In the genomic region with DNA sequence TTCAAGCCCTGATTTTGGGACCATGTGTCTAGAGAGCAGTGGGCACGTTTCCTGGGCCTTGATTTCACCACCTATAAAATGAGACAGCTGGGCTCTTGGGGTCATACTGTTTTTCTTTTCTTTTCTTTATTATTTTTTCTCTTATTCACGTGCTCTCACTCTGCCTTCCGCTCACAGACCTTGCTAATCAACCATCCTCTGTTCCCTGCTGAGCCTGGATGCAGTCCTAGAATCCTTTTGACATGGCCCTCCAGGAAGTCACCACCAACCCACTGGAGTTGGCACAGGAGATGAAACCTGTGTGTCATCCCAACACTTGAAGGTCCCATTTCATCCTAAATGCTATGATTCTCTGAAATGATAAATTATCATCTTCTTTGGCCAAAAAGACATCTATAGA, we compare ENCODE assay signal across 25 cellular contexts.
"Had no signal": no experiment of that assay in that cellular context is flagged by ENCODE, and none has a peak within 500 bp of the region (broad histone marks: within the 10 kb centered on the region; RNA-seq: fewer than 3 reads in every experiment).

No MANE protein-coding gene starts in this region.

- DNase-seq: activated CD4-positive, alpha-beta memory T cell treated with anti-CD3 and anti-CD28 coated beads for 36 hours; activated CD4-positive, alpha-beta T cell treated with anti-CD3 and anti-CD28 coated beads, Interleukin-2, amount 10 ng/mL, durations not matched to agents 7 days and 5 days; activated CD4-positive, CD25-positive, alpha-beta regulatory T cell; activated CD8-positive, alpha-beta memory T cell treated with anti-CD3 and anti-CD28 coated beads for 24 hours; activated gamma-delta T cell; activated naive CD4-positive, alpha-beta T cell treated with anti-CD3 and anti-CD28 coated beads for 36 hours; activated T-cell treated with anti-CD3 and anti-CD28 coated beads for 4 hours; activated T-cell treated with anti-CD3 and anti-CD28 coated beads, Interleukin-2, amount 50 U/mL, for 48 hours; central memory CD4-positive, alpha-beta T cell; MM.1S; NCI-H1105; NCI-H1436; NCI-H187 treated with DMSO at 0.1 percent for 48 hours; NCI-H2107; NCI-H2171 treated with DMSO at 0.1 percent for 48 hours; NCI-H226; NCI-H524 treated with DMSO at 0.1 percent for 48 hours; NCI-H774; Peyer's patch; Right ventricle myocardium superior; SJCRH30; SK-N-SH; T-helper 1 cell had no signal

- H3K4me3 ChIP-seq: Peyer's patch, SJCRH30 had no signal

- H3K27me3 ChIP-seq: Peyer's patch, SJCRH30 had no signal

- H3K9me3 ChIP-seq: Peyer's patch, SJCRH30, SK-N-SH had no signal

- H3K27ac ChIP-seq: Peyer's patch, RWPE1, SJCRH30, VCaP had no signal

- H3K4me1 ChIP-seq: Peyer's patch, SJCRH30 had no signal

- H3K36me3 ChIP-seq: Peyer's patch, SJCRH30 had no signal
